In genomic region chr11:44268073-44268806, GRCh38 we compare ENCODE assay signal across 23 cellular contexts. TPM values are rescaled to one million over a fixed set of nuclear protein-coding genes. Genes with fewer than 3 reads are reported as not detected.
DNase-seq lines count a peak whose midpoint lies in the region; ATAC-seq, FAIRE-seq and TF ChIP-seq lines count a peak whose summit lies in the region.
"Had no signal": no experiment of that assay in that cellular context is flagged by ENCODE, and none has a peak within 500 bp of the region (broad histone marks: within the 10 kb centered on the region; RNA-seq: fewer than 3 reads in every experiment).

No MANE protein-coding gene starts in this region.

- ATAC-seq in HG02610 (IDR thresholded peaks at IDR 0.05; ENCODE audit: unreplicated experiment), result no peak

- DNase-seq in activated CD8-positive, alpha-beta memory T cell treated with anti-CD3 and anti-CD28 coated beads, Interleukin-2, amount 50 U/mL, for 48 hours, result peak; percentile 13
- DNase-seq in activated CD8-positive, alpha-beta memory T cell treated with anti-CD3 and anti-CD28 coated beads, Interleukin-2, amount 50 U/mL, for 4 hours, result no peak
- DNase-seq in OCI-M1 (lab: John Stamatoyannopoulos, UW) (peak; percentile 26), dermis blood vessel endothelial cell (peak; percentile 13), spleen (peak; percentile 28), RCC 7860 (ENCODE audit: low spot score) (no peak)
- DNase-seq in activated T-cell treated with anti-CD3 and anti-CD28 coated beads, Interleukin-2, amount 50 U/mL, for 24 hours, result no peak
- DNase-seq: DND-41, GDM1, HCEC 1CT, Kasumi-1, MM.1S, NCI-H1105, NCI-H2081, NCI-H446 treated with DMSO at 0.1 percent for 48 hours, NCI-H748 treated with DMSO at 0.1 percent for 48 hours, RPMI8226, SHP77 treated with DMSO at 0.1 percent for 48 hours had no signal

- H3K27me3 ChIP-seq in spleen (replicated peaks in 1 of 7), result peaks cover 0 to 30% (median 0%) of the 10 kb centered on the region in 7 donors

- WGBS in spleen, 5 donors, result 61 to 83% (median 72%) methylated on average over 9 of the region's 9 CpGs

- H3K9me3 ChIP-seq in spleen, result no peaks in the 10 kb centered on the region

- FAIRE-seq in RCC 7860 (lab: Jason Lieb, UNC), result no peak

- no peak overlapping the region for H3K27ac Mint-ChIP-seq in activated T-cell treated with anti-CD3 and anti-CD28 coated beads, Interleukin-2, amount 50 U/mL, for 24 hours
- H3K27ac Mint-ChIP-seq: CD14-positive monocyte had no signal

- no peaks in the 10 kb centered on the region for H3K36me3 Mint-ChIP-seq in activated T-cell treated with anti-CD3 and anti-CD28 coated beads, Interleukin-2, amount 50 U/mL, for 24 hours (ENCODE audit: low read depth)
- H3K36me3 Mint-ChIP-seq: CD14-positive monocyte, IgD-negative memory B cell had no signal

- no peaks in the 10 kb centered on the region for H3K27me3 Mint-ChIP-seq in activated T-cell treated with anti-CD3 and anti-CD28 coated beads, Interleukin-2, amount 50 U/mL, for 24 hours
- H3K27me3 Mint-ChIP-seq: IgD-negative memory B cell had no signal

- H3K9me3 Mint-ChIP-seq in activated T-cell treated with anti-CD3 and anti-CD28 coated beads, Interleukin-2, amount 50 U/mL, for 24 hours, result no peaks in the 10 kb centered on the region

- no peak for TF ChIP-seq POLR2A in spleen (IDR thresholded peaks at IDR 0.05)

- no peaks in the 10 kb centered on the region for H3K4me1 Mint-ChIP-seq in activated T-cell treated with anti-CD3 and anti-CD28 coated beads, Interleukin-2, amount 50 U/mL, for 24 hours (ENCODE audit: low read depth)
- H3K4me1 Mint-ChIP-seq: CD14-positive monocyte, IgD-negative memory B cell had no signal

- H3K36me3 ChIP-seq in spleen, result no peaks in the 10 kb centered on the region

- TF ChIP-seq CTCF in spleen (IDR thresholded peaks at IDR 0.05 in 8 of 11, conservative IDR thresholded peaks at IDR 0.05 in 3 of 11), result no peak

- no peak overlapping the region for H3K4me3 Mint-ChIP-seq in activated T-cell treated with anti-CD3 and anti-CD28 coated beads, Interleukin-2, amount 50 U/mL, for 24 hours
- H3K4me3 Mint-ChIP-seq: CD14-positive monocyte, IgD-negative memory B cell had no signal

- no peaks in the 10 kb centered on the region for H3K4me1 ChIP-seq in spleen

- intact Hi-C loops in spleen (cut with DNase I; ENCODE audit: low total_unique reads), result no loop called here

- H3K4me3 ChIP-seq in spleen, result no peak overlapping the region

- no peak overlapping the region for H3K27ac ChIP-seq in spleen
- H3K27ac ChIP-seq: 22Rv1 had no signal

RNA-seq across cellular contexts. Expression of gene ALX4, which starts 41.7 kb away (rescaled TPM):
- not detected in 2 replicates for total RNA-seq in dermis blood vessel endothelial cell
- total RNA-seq in spleen, result under 1 TPM in 1 of 7 donors, not detected in 6; 0.11 TPM
- polyA plus RNA-seq in spleen, result not detected
- polyA plus RNA-seq: AG04450, CD14-positive monocyte, IgD-negative memory B cell had no signal

Comparison
In these comparisons a context has a peak if more than half of its experiments do, and no peak if none do; other contexts are left out.
1. DNase-seq: peak in activated CD8-positive, alpha-beta memory T cell treated with anti-CD3 and anti-CD28 coated beads, Interleukin-2, amount 50 U/mL, for 48 hours (single experiment), OCI-M1 (single experiment), dermis blood vessel endothelial cell (single experiment) and spleen (single experiment); none in activated CD8-positive, alpha-beta memory T cell treated with anti-CD3 and anti-CD28 coated beads, Interleukin-2, amount 50 U/mL, for 4 hours (single experiment), activated T-cell treated with anti-CD3 and anti-CD28 coated beads, Interleukin-2, amount 50 U/mL, for 24 hours (single experiment) and RCC 7860 (single experiment).